ENCODE assay signal across 8 cellular contexts in the genomic region with DNA sequence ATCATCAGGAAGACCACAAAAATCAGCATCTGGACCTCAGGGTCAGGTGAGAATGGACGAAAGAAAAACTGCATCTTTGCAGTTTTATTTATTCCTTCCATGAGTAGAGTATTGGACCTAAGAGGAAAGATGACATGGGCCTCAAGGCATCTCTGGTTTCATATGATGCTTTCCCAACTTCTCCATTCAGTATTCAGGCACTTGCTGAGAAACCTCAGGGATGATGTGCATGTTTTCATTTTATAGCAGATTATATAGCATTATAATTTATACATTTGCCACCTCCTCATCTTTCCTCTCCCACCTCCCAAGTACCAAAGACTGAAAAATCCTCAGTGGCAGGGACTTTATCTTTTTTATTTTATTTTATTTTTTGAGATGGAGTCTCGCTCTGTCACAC. TPM values are rescaled to one million over a fixed set of nuclear protein-coding genes. Genes with fewer than 3 reads are reported as not detected.
"Had no signal": no experiment of that assay in that cellular context is flagged by ENCODE, and none has a peak within 500 bp of the region (broad histone marks: within the 10 kb centered on the region; RNA-seq: fewer than 3 reads in every experiment).

A gene with protein sequence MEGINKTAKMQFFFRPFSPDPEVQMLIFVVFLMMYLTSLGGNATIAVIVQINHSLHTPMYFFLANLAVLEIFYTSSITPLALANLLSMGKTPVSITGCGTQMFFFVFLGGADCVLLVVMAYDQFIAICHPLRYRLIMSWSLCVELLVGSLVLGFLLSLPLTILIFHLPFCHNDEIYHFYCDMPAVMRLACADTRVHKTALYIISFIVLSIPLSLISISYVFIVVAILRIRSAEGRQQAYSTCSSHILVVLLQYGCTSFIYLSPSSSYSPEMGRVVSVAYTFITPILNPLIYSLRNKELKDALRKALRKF (minus strand): TSS at position 101 of the 400 bp plus-strand sequence. CDS start 0 bp downstream, at position 101.

- H3K4me2 ChIP-seq: KMS-11 had no signal

- H3K4me3 ChIP-seq: K562 had no signal

- ATAC-seq: HepG2, K562 had no signal

- H3K27ac ChIP-seq: HL-60, KMS-11 had no signal

- DNase-seq: IMR-90, KBM-7, KG1 had no signal

- H3K9ac ChIP-seq: KMS-11 had no signal

RNA-seq across cellular contexts. Expression of the gene that starts here (rescaled TPM):
- polyA plus RNA-seq: HepG2, IgD-negative memory B cell, IMR-90, K562 had no signal
